Comparison of ENCODE assay signal across 29 cellular contexts in genomic region chr1:156834322-156834721, GRCh38. TPM values are rescaled to one million over a fixed set of nuclear protein-coding genes. Genes with fewer than 3 reads are reported as not detected.
"Had no signal": no experiment of that assay in that cellular context is flagged by ENCODE, and none has a peak within 500 bp of the region (broad histone marks: within the 10 kb centered on the region; RNA-seq: fewer than 3 reads in every experiment).

No MANE protein-coding gene starts in this region.

- DNase-seq: activated CD4-positive, alpha-beta T cell treated with anti-CD3 and anti-CD28 coated beads for 4 hours; activated CD4-positive, CD25-positive, alpha-beta regulatory T cell; activated CD8-positive, alpha-beta memory T cell treated with anti-CD3 and anti-CD28 coated beads for 24 hours; endodermal cell; foreskin keratinocyte; left lung; lower lobe of right lung; mesenchymal stem cell; natural killer cell; occipital lobe; SJCRH30; stimulated activated CD4-positive, alpha-beta T cell treated with anti-CD3 and anti-CD28 coated beads, Interleukin-15, amount 100 ng/mL, for 24 hours; stimulated activated CD4-positive, alpha-beta T cell treated with anti-CD3 and anti-CD28 coated beads, Interleukin-2, amount 100 ng/mL, for 24 hours; stimulated activated naive CD4-positive, alpha-beta T cell; uterus had no signal

- H3K36me3 Mint-ChIP-seq: natural killer cell, neural progenitor cell, type B pancreatic cell had no signal

- H3K27me3 ChIP-seq: right atrium auricular region, uterus had no signal

- H3K9me3 Mint-ChIP-seq: activated naive CD4-positive, alpha-beta T cell treated with anti-CD3 and anti-CD28 coated beads for 36 hours; central memory CD8-positive, alpha-beta T cell; dendritic cell treated with granulocyte-macrophage colony-stimulating factor and Interleukin-4, amounts not matched to agents 40 ng/mL and 50 ng/mL, for 4 days; endodermal cell; natural killer cell; neural progenitor cell; T-helper 2 cell treated with Interferon-gamma antibody and Interleukin-4, amounts not matched to agents 5 μg/mL and 100 μg/mL, for 36 hours; type B pancreatic cell had no signal

- H3K4me3 Mint-ChIP-seq: activated naive CD4-positive, alpha-beta T cell treated with anti-CD3 and anti-CD28 coated beads for 36 hours; central memory CD8-positive, alpha-beta T cell; dendritic cell treated with granulocyte-macrophage colony-stimulating factor and Interleukin-4, amounts not matched to agents 40 ng/mL and 50 ng/mL, for 4 days; endodermal cell; natural killer cell; neural progenitor cell; T-helper 2 cell treated with Interferon-gamma antibody and Interleukin-4, amounts not matched to agents 5 μg/mL and 100 μg/mL, for 36 hours; type B pancreatic cell had no signal

- ATAC-seq: foreskin keratinocyte, left lung, lower lobe of right lung had no signal

- H3K36me3 ChIP-seq: esophagus muscularis mucosa, left lung, lower lobe of right lung, neural progenitor cell, right atrium auricular region, SJCRH30, thoracic aorta, uterus had no signal

- H3K4me1 Mint-ChIP-seq: endodermal cell had no signal

- H3K4me3 ChIP-seq: esophagus muscularis mucosa, left lung, lower lobe of right lung, neural progenitor cell, right atrium auricular region, SJCRH30, smooth muscle cell, thoracic aorta, uterus had no signal

- H3K27ac ChIP-seq: esophagus muscularis mucosa, foreskin keratinocyte, left lung, lower lobe of right lung, neural progenitor cell, right atrium auricular region, SJCRH30, thoracic aorta, uterus had no signal

- H3K9me3 ChIP-seq: esophagus muscularis mucosa, left lung, lower lobe of right lung, right atrium auricular region, SJCRH30, thoracic aorta, uterus had no signal

- H3K4me1 ChIP-seq: esophagus muscularis mucosa, foreskin keratinocyte, left lung, lower lobe of right lung, SJCRH30, uterus had no signal

- H3K27ac Mint-ChIP-seq: activated naive CD4-positive, alpha-beta T cell treated with anti-CD3 and anti-CD28 coated beads for 36 hours; dendritic cell treated with granulocyte-macrophage colony-stimulating factor and Interleukin-4, amounts not matched to agents 40 ng/mL and 50 ng/mL, for 4 days; endodermal cell; T-helper 2 cell treated with Interferon-gamma antibody and Interleukin-4, amounts not matched to agents 5 μg/mL and 100 μg/mL, for 36 hours; type B pancreatic cell had no signal

RNA-seq across cellular contexts. Expression of gene SH2D2A, which starts 17.7 kb away (rescaled TPM):
- total RNA-seq: occipital lobe, SJCRH30 had no signal

RNA-seq across cellular contexts. Expression of gene INSRR, which starts 24.6 kb away (rescaled TPM):
- total RNA-seq: activated naive CD4-positive, alpha-beta T cell treated with anti-CD3 and anti-CD28 coated beads for 36 hours; bronchial epithelial cell; esophagus muscularis mucosa; foreskin keratinocyte; glomerular endothelial cell; left lung; lower lobe of right lung; pulmonary artery endothelial cell; right atrium auricular region; SJCRH30; subcutaneous adipose tissue; thoracic aorta had no signal
- polyA plus RNA-seq: foreskin keratinocyte had no signal

RNA-seq across cellular contexts. Expression of gene NTRK1, which starts 26.3 kb away (rescaled TPM):
- total RNA-seq: bronchial epithelial cell, foreskin keratinocyte, occipital lobe, SJCRH30 had no signal

RNA-seq across cellular contexts. Expression of gene PEAR1, which starts 59.2 kb away (rescaled TPM):
- total RNA-seq: activated naive CD4-positive, alpha-beta T cell treated with anti-CD3 and anti-CD28 coated beads for 36 hours; SJCRH30 had no signal
